ENCODE assay signal across 10 cellular contexts in the genomic region with DNA sequence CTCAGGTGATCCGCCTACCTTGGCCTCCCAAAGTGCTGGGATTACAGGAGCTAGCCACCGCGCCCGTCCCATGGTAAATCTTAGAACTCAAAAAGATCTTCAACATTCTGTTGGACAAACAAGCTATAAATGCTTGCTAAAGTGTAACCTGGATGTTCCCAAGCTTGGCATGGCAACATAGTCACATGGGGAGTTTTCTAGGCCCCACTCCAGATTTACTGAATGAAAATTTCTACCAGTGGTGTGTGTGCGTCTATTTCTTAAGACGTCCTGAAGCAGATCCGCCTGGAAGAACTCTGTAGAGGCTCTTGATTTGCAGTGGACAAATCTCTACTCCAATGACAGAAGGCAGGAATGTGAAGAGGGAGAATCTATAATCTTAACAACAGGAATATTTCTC.
"Had no signal": no experiment of that assay in that cellular context is flagged by ENCODE, and none has a peak within 500 bp of the region (broad histone marks: within the 10 kb centered on the region; RNA-seq: fewer than 3 reads in every experiment).

No MANE protein-coding gene starts in this region.

- H3K27ac Mint-ChIP-seq: activated CD4-positive, alpha-beta memory T cell treated with anti-CD3 and anti-CD28 coated beads for 36 hours; activated T-cell treated with anti-CD3 and anti-CD28 coated beads, Interleukin-2, amount 50 U/mL, for 24 hours; mesothelial cell of epicardium; stimulated activated effector memory CD8-positive, alpha-beta T cell treated with anti-CD3 and anti-CD28 coated beads, Interleukin-12 subunit alpha, Interleukin-12 subunit beta, amount 100 ng/mL, for 72 hours had no signal

- H3K27ac ChIP-seq: ovary, tibial artery, vagina, WERI-Rb-1 had no signal

- H3K36me3 ChIP-seq: ovary, vagina had no signal

- H3K4me1 ChIP-seq: tibial artery, vagina had no signal

- H3K9me3 Mint-ChIP-seq: activated T-cell treated with anti-CD3 and anti-CD28 coated beads, Interleukin-2, amount 50 U/mL, for 24 hours; stimulated activated effector memory CD8-positive, alpha-beta T cell treated with anti-CD3 and anti-CD28 coated beads, Interleukin-12 subunit alpha, Interleukin-12 subunit beta, amount 100 ng/mL, for 72 hours had no signal

- H3K4me3 Mint-ChIP-seq: activated CD4-positive, alpha-beta memory T cell treated with anti-CD3 and anti-CD28 coated beads for 36 hours; activated T-cell treated with anti-CD3 and anti-CD28 coated beads, Interleukin-2, amount 50 U/mL, for 24 hours; mesothelial cell of epicardium; stimulated activated effector memory CD8-positive, alpha-beta T cell treated with anti-CD3 and anti-CD28 coated beads, Interleukin-12 subunit alpha, Interleukin-12 subunit beta, amount 100 ng/mL, for 72 hours had no signal

- H3K9me3 ChIP-seq: ovary, tibial artery, vagina had no signal

- H3K4me3 ChIP-seq: ovary, tibial artery, vagina had no signal

- H3K27me3 Mint-ChIP-seq: activated CD4-positive, alpha-beta memory T cell treated with anti-CD3 and anti-CD28 coated beads for 36 hours; activated T-cell treated with anti-CD3 and anti-CD28 coated beads, Interleukin-2, amount 50 U/mL, for 24 hours had no signal

- H3K4me1 Mint-ChIP-seq: stimulated activated effector memory CD8-positive, alpha-beta T cell treated with anti-CD3 and anti-CD28 coated beads, Interleukin-12 subunit alpha, Interleukin-12 subunit beta, amount 100 ng/mL, for 72 hours had no signal

- ATAC-seq: stimulated activated effector memory CD8-positive, alpha-beta T cell treated with anti-CD3 and anti-CD28 coated beads, Interleukin-12 subunit alpha, Interleukin-12 subunit beta, amount 100 ng/mL, for 72 hours had no signal

- H3K27me3 ChIP-seq: ovary, tibial artery, vagina had no signal

- DNase-seq: activated CD4-positive, alpha-beta memory T cell treated with anti-CD3 and anti-CD28 coated beads for 36 hours; activated naive CD4-positive, alpha-beta T cell treated with anti-CD3 and anti-CD28 coated beads, Interleukin-2, amount 50 U/mL, for 16 hours; activated T-cell treated with anti-CD3 and anti-CD28 coated beads, Interleukin-2, amount 50 U/mL, for 24 hours; ovary; T-helper 1 cell; tibial artery; WERI-Rb-1 had no signal
